ENCODE assay signal across 8 cellular contexts in genomic region chr20:49813305-49813974, GRCh38. TPM values are rescaled to one million over a fixed set of nuclear protein-coding genes. Genes with fewer than 3 reads are reported as not detected.
DNase-seq lines count a peak whose midpoint lies in the region; ATAC-seq, FAIRE-seq and TF ChIP-seq lines count a peak whose summit lies in the region.

No MANE protein-coding gene starts in this region.

- ATAC-seq in naive thymus-derived CD4-positive, alpha-beta T cell, result no peak

- peak overlapping the region; percentile 83 to 94 (median 87) for H3K27ac ChIP-seq in BLaER1 treated with 17β-estradiol and CSF1 and Interleukin-3, amounts not matched to agents 10 nM and 100 nM
- peak overlapping the region; percentile 95 for H3K27ac ChIP-seq in colonic mucosa
- H3K27ac ChIP-seq in naive thymus-derived CD4-positive, alpha-beta T cell (ENCODE audit: low read depth, low read length), result peak overlapping the region; percentile 95

- H3K36me3 Mint-ChIP-seq in naive thymus-derived CD4-positive, alpha-beta T cell, result peaks cover 0 to 29% (median 12%) of the 10 kb centered on the region in 5 donors

- peak overlapping the region; percentile 90 to 99 (median 94) for H3K4me3 Mint-ChIP-seq in naive thymus-derived CD4-positive, alpha-beta T cell

- TF ChIP-seq CTCF in LNCaP clone FGC (IDR thresholded peaks at IDR 0.05; ENCODE audit: control insufficient read depth, extremely low read depth, insufficient read depth), result no peak
- no peak for TF ChIP-seq CTCF in colonic mucosa (IDR thresholded peaks at IDR 0.05)
- TF ChIP-seq CTCF in D721Med (IDR thresholded peaks at IDR 0.05; ENCODE audit: insufficient read depth, missing control alignments), result no peak

- peaks cover 0 to 23% (median 0%) of the 10 kb centered on the region in 11 experiments; a peak in 4 of 22 replicates for H3K27me3 ChIP-seq in BLaER1 treated with 17β-estradiol and CSF1 and Interleukin-3, amounts not matched to agents 10 nM and 100 nM
- H3K27me3 ChIP-seq in colonic mucosa, result no peaks in the 10 kb centered on the region
- H3K27me3 ChIP-seq in naive thymus-derived CD4-positive, alpha-beta T cell (ENCODE audit: control insufficient read depth in 2 of 2, insufficient read depth in 2 of 2, low read length in 2 of 2), result no peaks in the 10 kb centered on the region

- H3K27me3 Mint-ChIP-seq in naive thymus-derived CD4-positive, alpha-beta T cell, result no peaks in the 10 kb centered on the region

- peaks cover 15 to 37% (median 31%) of the 10 kb centered on the region in 10 experiments for H3K4me1 ChIP-seq in BLaER1 treated with 17β-estradiol and CSF1 and Interleukin-3, amounts not matched to agents 10 nM and 100 nM
- H3K4me1 ChIP-seq in colonic mucosa, result peaks cover 8% of the 10 kb centered on the region
- H3K4me1 ChIP-seq in naive thymus-derived CD4-positive, alpha-beta T cell (ENCODE audit: control insufficient read depth in 2 of 2, insufficient read depth in 2 of 2, low read length in 2 of 2), result peaks cover 12 to 17% of the 10 kb centered on the region in 2 donors

- H3K36me3 ChIP-seq in BLaER1 treated with 17β-estradiol and CSF1 and Interleukin-3, amounts not matched to agents 10 nM and 100 nM, result peaks cover 27 to 41% (median 34%) of the 10 kb centered on the region in 11 experiments
- H3K36me3 ChIP-seq in colonic mucosa, result no peaks in the 10 kb centered on the region
- H3K36me3 ChIP-seq in naive thymus-derived CD4-positive, alpha-beta T cell (ENCODE audit: control insufficient read depth in 2 of 3, insufficient read depth in 3 of 3, low read length in 3 of 3), result peaks cover 0 to 13% (median 0%) of the 10 kb centered on the region in 3 experiments

- FAIRE-seq in D721Med (lab: Jason Lieb, UNC), result no peak

- H4K20me1 ChIP-seq in BLaER1 treated with 17β-estradiol and CSF1 and Interleukin-3, amounts not matched to agents 10 nM and 100 nM, result no peaks in the 10 kb centered on the region

- H3K4me3 ChIP-seq in BLaER1 treated with 17β-estradiol and CSF1 and Interleukin-3, amounts not matched to agents 10 nM and 100 nM, result peak overlapping the region; percentile 68 to 83 (median 78)
- H3K4me3 ChIP-seq in LNCaP clone FGC (ENCODE audit: low read depth, low read length) (peak overlapping the region; percentile 74), colonic mucosa (peak overlapping the region; percentile 59)
- H3K4me3 ChIP-seq in naive thymus-derived CD4-positive, alpha-beta T cell (ENCODE audit: low read length), result peak overlapping the region; percentile 81

- intact Hi-C loops in colonic mucosa (cut with DNase I), result loop anchor here (10.0 kb wide), 1 partner anchor 99 kb away; the partner anchor contains the start of gene B4GALT5
- intact Hi-C loops in naive thymus-derived CD4-positive, alpha-beta T cell (cut with micrococcal nuclease), result loop anchor here (1.0 to 10.0 kb wide), 9 partner anchors 10 to 1729 kb away; partner anchors contain the start of genes B4GALT5 (in 1 of the 2), CEBPB (in 1 of the 2), CSE1L (in 1 of the 2) and NFATC2 (in 1 of the 2)
- intact Hi-C loops in head of caudate nucleus (cut with DNase I), result loop anchor here (2.0 to 5.0 kb wide), 2 partner anchors 41 to 101 kb away; partner anchors contain the start of gene B4GALT5

- peak overlapping the region; percentile 75 to 92 (median 89) for H3K9ac ChIP-seq in BLaER1 treated with 17β-estradiol and CSF1 and Interleukin-3, amounts not matched to agents 10 nM and 100 nM
- H3K9ac ChIP-seq in colonic mucosa (ENCODE audit: low read depth in 2 of 2, low read length in 2 of 2), result peak overlapping the region; percentile 85 to 97

- H3K4me1 Mint-ChIP-seq in naive thymus-derived CD4-positive, alpha-beta T cell, result peaks cover 13 to 51% (median 39%) of the 10 kb centered on the region in 7 donors

- DNase-seq in LNCaP clone FGC (ENCODE audit: low read depth) (no peak), colonic mucosa (no peak), head of caudate nucleus (no peak), NCI-H446 treated with DMSO at 0.1 percent for 48 hours (lab: John Stamatoyannopoulos, UW) (no peak), D721Med (ENCODE audit: insufficient read length, low spot score) (no peak), DMS153 (lab: John Stamatoyannopoulos, UW) (no peak)
- DNase-seq in naive thymus-derived CD4-positive, alpha-beta T cell, result no peak

- POLR2A ChIA-PET in naive thymus-derived CD4-positive, alpha-beta T cell (lab: Charles Lee), result interaction anchor here (0.7 to 2.0 kb wide), 10 partner anchors 9 to 300 kb away, joined by 3 to 9 read pairs (median 4); no protein-coding TSS in a partner anchor

- H3K9me3 ChIP-seq in BLaER1 treated with 17β-estradiol and CSF1 and Interleukin-3, amounts not matched to agents 10 nM and 100 nM (replicated peaks in 1 of 11), result no peaks in the 10 kb centered on the region
- no peaks in the 10 kb centered on the region for H3K9me3 ChIP-seq in colonic mucosa
- H3K9me3 ChIP-seq in naive thymus-derived CD4-positive, alpha-beta T cell (ENCODE audit: control insufficient read depth in 2 of 3, low read length in 3 of 3), result no peaks in the 10 kb centered on the region

- CTCF ChIA-PET in naive thymus-derived CD4-positive, alpha-beta T cell (lab: Charles Lee), result interaction anchor here (1.0 kb wide), 1 partner anchor 11 kb away, joined by 3 read pairs; no protein-coding TSS in a partner anchor

- H3K27ac Mint-ChIP-seq in naive thymus-derived CD4-positive, alpha-beta T cell, result peak overlapping the region; percentile 92 to 98 (median 96)

- peak overlapping the region; percentile 92 to 96 (median 94) for H3K4me2 ChIP-seq in BLaER1 treated with 17β-estradiol and CSF1 and Interleukin-3, amounts not matched to agents 10 nM and 100 nM

- H3K9me3 Mint-ChIP-seq in naive thymus-derived CD4-positive, alpha-beta T cell, result no peaks in the 10 kb centered on the region

RNA-seq across cellular contexts. Expression of gene SLC9A8, which starts 0.8 kb away (rescaled TPM):
- total RNA-seq in colonic mucosa, result 10 to 100 TPM in 1 of 2 donors, 1 to 10 TPM in 1; 6.0 to 11.1 TPM
- 10 to 100 TPM; 21.7 to 42.5 (median 25.7) TPM for total RNA-seq in naive thymus-derived CD4-positive, alpha-beta T cell
- 1 to 10 TPM; 6.2 to 7.2 TPM for polyA plus RNA-seq in naive thymus-derived CD4-positive, alpha-beta T cell
